ENCODE assay signal across 11 cellular contexts in genomic region chr19:17686027-17686511, GRCh38. TPM values are rescaled to one million over a fixed set of nuclear protein-coding genes. Genes with fewer than 3 reads are reported as not detected.
DNase-seq lines count a peak whose midpoint lies in the region; ATAC-seq and TF ChIP-seq lines count a peak whose summit lies in the region.
"Had no signal": no experiment of that assay in that cellular context is flagged by ENCODE, and none has a peak within 500 bp of the region (broad histone marks: within the 10 kb centered on the region; RNA-seq: fewer than 3 reads in every experiment).

No MANE protein-coding gene starts in this region.

- H3K4me1 ChIP-seq in HUES64 (ENCODE audit: insufficient read depth, low read length) (peaks cover 8% of the 10 kb centered on the region; the same call in 1 of the 2 replicates), mesodermal cell (ENCODE audit: control insufficient read depth, insufficient read depth, low read length, poor library complexity, severe bottlenecking) (peaks cover 16% of the 10 kb centered on the region)
- H3K4me1 ChIP-seq: uterus had no signal

- TF ChIP-seq CTCF in dorsolateral prefrontal cortex (IDR thresholded peaks at IDR 0.05 in 54 of 56, conservative IDR thresholded peaks at IDR 0.05 in 2 of 56; ENCODE audit: low read depth in 1 of 56, partially characterized antibody in 56 of 56) = no peak

- ATAC-seq in HG03196 (IDR thresholded peaks at IDR 0.05; ENCODE audit: unreplicated experiment) (no peak), HG03565 (IDR thresholded peaks at IDR 0.05; ENCODE audit: unreplicated experiment) (no peak)

- H3K27me3 ChIP-seq in HUES64 (ENCODE audit: insufficient read depth, low read length) (no peaks in the 10 kb centered on the region), dorsolateral prefrontal cortex (peaks cover 0 to 53% (median 4%) of the 10 kb centered on the region in 45 donors)

- no peaks in the 10 kb centered on the region for H3K9me3 ChIP-seq in HUES64 (ENCODE audit: insufficient read depth, low read depth, low read length)
- no peaks in the 10 kb centered on the region for H3K9me3 ChIP-seq in mesodermal cell (ENCODE audit: control insufficient read depth, low read length)
- H3K9me3 ChIP-seq: uterus had no signal

- peak overlapping the region; percentile 81 for H3K4me3 ChIP-seq in HUES64 (ENCODE audit: low read length)
- H3K4me3 ChIP-seq in dorsolateral prefrontal cortex = peak overlapping the region in 56 of 59 donors; percentile 36 to 80 (median 67)
- H3K4me3 ChIP-seq in mesodermal cell (ENCODE audit: extremely low read depth, insufficient read depth, low read length, poor library complexity, severe bottlenecking) = peak overlapping the region; percentile 55
- H3K4me3 ChIP-seq: uterus had no signal

- DNase-seq in Ammon's horn (ENCODE audit: low spot score) (peak; percentile 21), dorsolateral prefrontal cortex (peak in 6 of 10 donors; percentile 14 to 60 (median 54)), NCI-H82 treated with DMSO at 0.1 percent for 48 hours (lab: John Stamatoyannopoulos, UW; ENCODE audit: unreplicated experiment) (no peak), SKM-1 treated with dmso at 0.1 percent for 144 hours (lab: John Stamatoyannopoulos, UW; ENCODE audit: unreplicated experiment) (no peak)
- DNase-seq: CD4-positive, alpha-beta memory T cell; Karpas-422; uterus had no signal

- peak overlapping the region; percentile 84 for H3K27ac ChIP-seq in HUES64 (ENCODE audit: low read depth, low read length)
- H3K27ac ChIP-seq in dorsolateral prefrontal cortex = peak overlapping the region in 24 of 59 donors; percentile 4 to 83 (median 64)
- no peak overlapping the region for H3K27ac ChIP-seq in mesodermal cell (ENCODE audit: low read depth, low read length, severe bottlenecking)
- H3K27ac ChIP-seq: uterus had no signal

- intact Hi-C loops in dorsolateral prefrontal cortex (cut with DNase I) = loop anchor here in 1 of 2 donors (2.0 kb wide), 1 partner anchor 33 kb away; the partner anchor contains the start of gene MAP1S

- WGBS in HUES64 = under 1% methylated on average over 7 of the region's 12 CpGs
- WGBS in mesodermal cell (ENCODE audit: insufficient coverage in 2 of 2), 2 experiments = 0% methylated on average over 2 of the region's 12 CpGs

- H3K36me3 ChIP-seq in HUES64 (ENCODE audit: insufficient read depth, low read length) = no peaks in the 10 kb centered on the region
- H3K36me3 ChIP-seq in mesodermal cell (ENCODE audit: control insufficient read depth, insufficient read depth, low read length) = no peaks in the 10 kb centered on the region
- H3K36me3 ChIP-seq: uterus had no signal

- peak overlapping the region; percentile 51; the same call in 1 of the 2 replicates for H3K9ac ChIP-seq in HUES64 (ENCODE audit: low read depth, low read length)

RNA-seq across cellular contexts. Expression of gene UNC13A, which starts 2.1 kb away (rescaled TPM):
- polyA plus RNA-seq in HUES64 (2013, experiment 1 of 2) = 14.9 TPM
- polyA plus RNA-seq in HUES64 (2013, experiment 2 of 2) = 14.0 TPM
- 100 to 1,000 TPM in 114 of 120 experiments, 10 to 100 TPM in 6; 49.4 to 256 (median 166) TPM for total RNA-seq in dorsolateral prefrontal cortex
- polyA plus RNA-seq in mesodermal cell (2013, experiment 1 of 2) = 3.5 TPM
- 2.2 TPM for polyA plus RNA-seq in mesodermal cell (2013, experiment 2 of 2)
- polyA plus RNA-seq: CD4-positive, alpha-beta memory T cell had no signal

RNA-seq across cellular contexts. Expression of gene MAP1S, which starts 33.2 kb away (rescaled TPM):
- polyA plus RNA-seq in HUES64 (2013, experiment 1 of 2) = 35.1 TPM
- 38.5 TPM for polyA plus RNA-seq in HUES64 (2013, experiment 2 of 2)
- 100 to 1,000 TPM in 116 of 120 experiments, 10 to 100 TPM in 4; 88.0 to 219 (median 156) TPM for total RNA-seq in dorsolateral prefrontal cortex
- 49.2 TPM for polyA plus RNA-seq in mesodermal cell (2013, experiment 1 of 2)
- polyA plus RNA-seq in mesodermal cell (2013, experiment 2 of 2) = 42.9 TPM

Comparison
In these comparisons a context has a peak if more than half of its experiments do, and no peak if none do; other contexts are left out.
1. DNase-seq: peak in Ammon's horn (single experiment) and dorsolateral prefrontal cortex (6 of 10); none in NCI-H82 treated with DMSO at 0.1 percent for 48 hours (single experiment) and SKM-1 treated with dmso at 0.1 percent for 144 hours (single experiment).
2. Peak in every context shown above with its lines, with median percentiles within 50 percentile points of each other: H3K4me3 ChIP-seq.